8 cellular contexts compared by ENCODE assay signal in genomic region chr21:34526618-34527290, GRCh38. TPM values are rescaled to one million over a fixed set of nuclear protein-coding genes. Genes with fewer than 3 reads are reported as not detected.
DNase-seq lines count a peak whose midpoint lies in the region; ATAC-seq and TF ChIP-seq lines count a peak whose summit lies in the region.

No MANE protein-coding gene starts in this region.

- H3K36me3 Mint-ChIP-seq in progenitor cell of endocrine pancreas (ENCODE audit: insufficient read depth), result no peaks in the 10 kb centered on the region

- TF ChIP-seq CTCF in progenitor cell of endocrine pancreas (IDR thresholded peaks at IDR 0.05; ENCODE audit: unreplicated experiment), result no peak

- intact Hi-C loops in left cardiac atrium (cut with DNase I), result loop anchor here in 1 of 2 donors (5.0 kb wide), 1 partner anchor 51 kb away; no protein-coding TSS in a partner anchor

- peak overlapping the region; percentile 57 for H3K4me3 Mint-ChIP-seq in progenitor cell of endocrine pancreas (ENCODE audit: low read depth)

- peaks cover 47% of the 10 kb centered on the region for H3K4me1 Mint-ChIP-seq in progenitor cell of endocrine pancreas (ENCODE audit: low read depth)

- peak; percentile 74 for DNase-seq in activated CD8-positive, alpha-beta memory T cell treated with anti-CD3 and anti-CD28 coated beads for 24 hours
- no peak for DNase-seq in activated CD8-positive, alpha-beta memory T cell treated with anti-CD3 and anti-CD28 coated beads, Interleukin-2, amount 50 U/mL, for 4 hours
- peak; percentile 53 for DNase-seq in NCI-H69 (lab: John Stamatoyannopoulos, UW)
- DNase-seq in amniotic stem cell (lab: John Stamatoyannopoulos, UW), result peak; percentile 98
- DNase-seq in left cardiac atrium, result peak; percentile 84
- DNase-seq in progenitor cell of endocrine pancreas (ENCODE audit: low spot score, unreplicated experiment), result peak; percentile 47
- no peak for DNase-seq in NCI-H524 (lab: John Stamatoyannopoulos, UW)

- ATAC-seq in left cardiac atrium (peak; percentile 86 to 94), GM21786 (IDR thresholded peaks at IDR 0.05; ENCODE audit: unreplicated experiment) (no peak)

- H3K9me3 Mint-ChIP-seq in progenitor cell of endocrine pancreas (ENCODE audit: low read depth), result peaks cover 4% of the 10 kb centered on the region

- peak overlapping the region; percentile 98 for H3K27ac Mint-ChIP-seq in progenitor cell of endocrine pancreas

- peaks cover 5% of the 10 kb centered on the region for H3K27me3 Mint-ChIP-seq in progenitor cell of endocrine pancreas

RNA-seq across cellular contexts. Expression of gene KCNE1, which starts 14.7 kb away (rescaled TPM):
- 1 to 10 TPM; 4.8 to 7.5 TPM for total RNA-seq in left cardiac atrium
- 0.31 and 0.53 TPM in 2 replicates for total RNA-seq in progenitor cell of endocrine pancreas

Comparison
In these comparisons a context has a peak if more than half of its experiments do, and no peak if none do; other contexts are left out.
1. DNase-seq: peak in activated CD8-positive, alpha-beta memory T cell treated with anti-CD3 and anti-CD28 coated beads for 24 hours (single experiment), NCI-H69 (single experiment), amniotic stem cell (single experiment), left cardiac atrium (single experiment) and progenitor cell of endocrine pancreas (single experiment); none in activated CD8-positive, alpha-beta memory T cell treated with anti-CD3 and anti-CD28 coated beads, Interleukin-2, amount 50 U/mL, for 4 hours (single experiment) and NCI-H524 (0 of 2).